31 cellular contexts compared by ENCODE assay signal in genomic region chr2:224689539-224689938, GRCh38. TPM values are rescaled to one million over a fixed set of nuclear protein-coding genes. Genes with fewer than 3 reads are reported as not detected.
"Had no signal": no experiment of that assay in that cellular context is flagged by ENCODE, and none has a peak within 500 bp of the region (broad histone marks: within the 10 kb centered on the region; RNA-seq: fewer than 3 reads in every experiment).

No MANE protein-coding gene starts in this region.

- FAIRE-seq: endometrium had no signal

- DNase-seq: activated B cell treated with CpG ODN at 0.5 μM for 24 hours; activated CD4-positive, alpha-beta T cell treated with anti-CD3 and anti-CD28 coated beads for 36 hours; activated CD4-positive, alpha-beta T cell treated with anti-CD3 and anti-CD28 coated beads, Interleukin-2, amount 50 U/mL, for 48 hours; activated naive CD4-positive, alpha-beta T cell treated with anti-CD3 and anti-CD28 coated beads for 36 hours; activated naive CD8-positive, alpha-beta T cell treated with anti-CD3 and anti-CD28 coated beads, Interleukin-2, amount 10 ng/mL, durations not matched to agents 7 days and 5 days; activated T-cell treated with anti-CD3 and anti-CD28 coated beads, Interleukin-2, amount 50 U/mL, for 48 hours; amniotic stem cell; cortex of kidney; effector CD4-positive, alpha-beta T cell; erythroblast; foreskin fibroblast; left lung; naive thymus-derived CD8-positive, alpha-beta T cell; sigmoid colon; stimulated activated CD4-positive, alpha-beta T cell treated with anti-CD3 and anti-CD28 coated beads, Interleukin-15, amount 100 ng/mL, for 24 hours; stomach; transverse colon; uterus had no signal

- H3K4me2 ChIP-seq: smooth muscle cell had no signal

- H3K4me3 ChIP-seq: cardiac muscle cell, left lung, sigmoid colon, smooth muscle cell, stomach, transverse colon, uterus had no signal

- H3K9me3 Mint-ChIP-seq: activated naive CD4-positive, alpha-beta T cell treated with anti-CD3 and anti-CD28 coated beads for 36 hours; activated naive CD8-positive, alpha-beta T cell treated with anti-CD3 and anti-CD28 coated beads, Interleukin-2, amount 10 ng/mL, durations not matched to agents 7 days and 5 days had no signal

- H3K4me1 ChIP-seq: left lung, sigmoid colon, stomach, uterus had no signal

- H3K36me3 ChIP-seq: cardiac muscle cell, left lung, sigmoid colon, stomach, transverse colon, uterus had no signal

- H3K4me1 Mint-ChIP-seq: activated B cell treated with CpG ODN at 0.5 μM for 24 hours; activated CD4-positive, alpha-beta T cell treated with anti-CD3 and anti-CD28 coated beads for 36 hours; activated naive CD8-positive, alpha-beta T cell treated with anti-CD3 and anti-CD28 coated beads, Interleukin-2, amount 10 ng/mL, durations not matched to agents 7 days and 5 days; naive thymus-derived CD8-positive, alpha-beta T cell; stimulated activated memory B cell treated with anti-CD40 and anti-IgM and Interleukin-4, amounts not matched to agents 10 μg/mL and 1 μg/mL and 100 μg/mL, for 72 hours had no signal

- H3K4me3 Mint-ChIP-seq: activated B cell treated with CpG ODN at 0.5 μM for 24 hours; activated CD4-positive, alpha-beta T cell treated with anti-CD3 and anti-CD28 coated beads for 36 hours; activated naive CD4-positive, alpha-beta T cell treated with anti-CD3 and anti-CD28 coated beads for 36 hours; activated naive CD8-positive, alpha-beta T cell treated with anti-CD3 and anti-CD28 coated beads, Interleukin-2, amount 10 ng/mL, durations not matched to agents 7 days and 5 days; mesothelial cell of epicardium; naive thymus-derived CD8-positive, alpha-beta T cell; stimulated activated memory B cell treated with anti-CD40 and anti-IgM and Interleukin-4, amounts not matched to agents 10 μg/mL and 1 μg/mL and 100 μg/mL, for 72 hours had no signal

- H3K27me3 Mint-ChIP-seq: activated B cell treated with CpG ODN at 0.5 μM for 24 hours; activated CD4-positive, alpha-beta T cell treated with anti-CD3 and anti-CD28 coated beads for 36 hours; progenitor cell of endocrine pancreas; stimulated activated memory B cell treated with anti-CD40 and anti-IgM and Interleukin-4, amounts not matched to agents 10 μg/mL and 1 μg/mL and 100 μg/mL, for 72 hours had no signal

- H3K9me3 ChIP-seq: left lung, sigmoid colon, stomach, transverse colon, uterus had no signal

- H3K27ac ChIP-seq: cardiac muscle cell, left lung, sigmoid colon, stomach, transverse colon, uterus had no signal

- ATAC-seq: activated CD4-positive, alpha-beta T cell treated with anti-CD3 and anti-CD28 coated beads for 36 hours; left lung; naive thymus-derived CD8-positive, alpha-beta T cell; stimulated activated memory B cell treated with anti-CD40 and anti-IgM and Interleukin-4, amounts not matched to agents 10 μg/mL and 1 μg/mL and 100 μg/mL, for 72 hours had no signal

- H3K27me3 ChIP-seq: cardiac muscle cell, left lung, sigmoid colon, stomach, transverse colon, uterus had no signal

- H3K36me3 Mint-ChIP-seq: activated naive CD8-positive, alpha-beta T cell treated with anti-CD3 and anti-CD28 coated beads, Interleukin-2, amount 10 ng/mL, durations not matched to agents 7 days and 5 days; mesothelial cell of epicardium; naive thymus-derived CD8-positive, alpha-beta T cell; stimulated activated memory B cell treated with anti-CD40 and anti-IgM and Interleukin-4, amounts not matched to agents 10 μg/mL and 1 μg/mL and 100 μg/mL, for 72 hours had no signal

- H3K27ac Mint-ChIP-seq: activated B cell treated with CpG ODN at 0.5 μM for 24 hours; activated CD4-positive, alpha-beta T cell treated with anti-CD3 and anti-CD28 coated beads for 36 hours; activated naive CD4-positive, alpha-beta T cell treated with anti-CD3 and anti-CD28 coated beads for 36 hours; activated naive CD8-positive, alpha-beta T cell treated with anti-CD3 and anti-CD28 coated beads, Interleukin-2, amount 10 ng/mL, durations not matched to agents 7 days and 5 days; mesothelial cell of epicardium; naive thymus-derived CD8-positive, alpha-beta T cell; progenitor cell of endocrine pancreas; stimulated activated memory B cell treated with anti-CD40 and anti-IgM and Interleukin-4, amounts not matched to agents 10 μg/mL and 1 μg/mL and 100 μg/mL, for 72 hours had no signal

RNA-seq across cellular contexts. Expression of gene CCDC195, which starts 26.6 kb away (rescaled TPM):
- total RNA-seq: activated B cell treated with CpG ODN at 0.5 μM for 24 hours; activated CD4-positive, alpha-beta T cell treated with anti-CD3 and anti-CD28 coated beads for 36 hours; activated CD8-positive, alpha-beta memory T cell treated with anti-CD3 and anti-CD28 coated beads for 36 hours; activated naive CD4-positive, alpha-beta T cell treated with anti-CD3 and anti-CD28 coated beads for 36 hours; activated naive CD8-positive, alpha-beta T cell treated with anti-CD3 and anti-CD28 coated beads, Interleukin-2, amount 10 ng/mL, durations not matched to agents 7 days and 5 days; cardiac muscle cell; cerebellum; fibroblast of lung; kidney epithelial cell; left lung; lung microvascular endothelial cell; mesothelial cell of epicardium; naive thymus-derived CD8-positive, alpha-beta T cell; osteocyte; progenitor cell of endocrine pancreas; sigmoid colon; smooth muscle cell; stomach; temporal lobe; transverse colon; uterus had no signal
- polyA plus RNA-seq: cardiac muscle cell; fibroblast of lung; naive thymus-derived CD8-positive, alpha-beta T cell; sigmoid colon; smooth muscle cell; stomach had no signal
